Comparison of ENCODE assay signal across 8 cellular contexts in the genomic region with DNA sequence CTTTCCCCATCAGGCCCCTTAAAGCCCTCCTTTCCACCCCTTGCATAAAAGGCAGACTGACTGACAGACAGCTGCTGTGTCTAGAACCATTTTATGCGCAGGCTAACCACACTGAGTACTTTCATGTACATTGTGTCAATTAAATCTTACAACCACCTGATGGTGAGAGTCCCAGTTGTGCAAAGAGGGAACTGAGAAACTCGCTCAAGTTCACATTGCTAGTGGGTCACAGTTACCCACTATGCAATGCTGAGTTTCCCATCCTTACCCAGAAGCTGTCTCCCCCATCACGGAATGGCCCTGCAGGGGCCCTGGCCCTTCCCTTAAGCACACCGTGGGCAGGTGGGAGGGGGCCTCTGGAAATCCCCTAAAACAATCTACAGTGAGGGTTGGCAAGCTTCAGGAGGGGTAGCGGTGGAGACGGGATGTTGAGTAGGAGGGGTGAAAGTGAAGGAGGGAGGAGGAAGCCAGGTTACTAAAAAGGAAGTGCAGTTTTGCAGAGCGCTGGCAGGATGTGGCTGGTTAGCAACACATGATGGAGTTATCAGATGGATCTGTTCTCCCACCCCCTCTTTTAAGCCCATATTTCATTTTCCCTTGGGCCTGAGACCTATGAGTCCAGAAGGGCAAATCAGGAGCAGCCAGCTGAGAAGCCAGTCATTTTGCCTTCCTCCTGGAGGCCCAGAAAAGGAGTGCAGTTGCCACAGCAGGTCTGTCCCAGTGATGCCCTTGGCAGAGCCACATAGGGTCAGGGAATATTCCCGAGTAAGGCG. TPM values are rescaled to one million over a fixed set of nuclear protein-coding genes. Genes with fewer than 3 reads are reported as not detected.
DNase-seq lines count a peak whose midpoint lies in the region; ATAC-seq and TF ChIP-seq lines count a peak whose summit lies in the region.

No MANE protein-coding gene starts in this region.

- no peaks in the 10 kb centered on the region for H3K36me3 ChIP-seq in breast epithelium
- no peaks in the 10 kb centered on the region for H3K36me3 ChIP-seq in mammary epithelial cell (ENCODE audit: insufficient read depth, low read length)
- no peaks in the 10 kb centered on the region for H3K36me3 ChIP-seq in GM23248 (ENCODE audit: low read depth)

- H3K4me3 ChIP-seq in breast epithelium (no peak overlapping the region), mammary epithelial cell (replicated peaks in 1 of 3; ENCODE audit: insufficient read depth in 1 of 3, low read depth in 2 of 3, low read length in 3 of 3) (no peak overlapping the region), epithelial cell of esophagus (ENCODE audit: low read length) (no peak overlapping the region), GM23248 (no peak overlapping the region)

- dilution Hi-C loops in mammary epithelial cell (cut with HindIII; ENCODE audit: low sequenced_read_pairs), result no loop called here

- TF ChIP-seq POLR2A in breast epithelium (IDR thresholded peaks at IDR 0.05), result no peak

- no peak overlapping the region for H3K9ac ChIP-seq in mammary epithelial cell (ENCODE audit: insufficient read depth, low read length)
- H3K9ac ChIP-seq in GM23248, result no peak overlapping the region

- no TSS peak for BruUV-seq in mammary epithelial cell (replicated peaks; lab: Mats Ljungman, UMichigan)

- DNase-seq in breast epithelium (ENCODE audit: low spot score in 2 of 2) (no peak), mammary epithelial cell (no peak), epithelial cell of esophagus (ENCODE audit: low read depth) (no peak), hepatic stellate cell (ENCODE audit: low spot score) (no peak), GM23248 (no peak)
- peak; percentile 33 to 51 (median 48) for DNase-seq in activated CD4-positive, CD25-positive, alpha-beta regulatory T cell (lab: John Stamatoyannopoulos, UW)
- peak; percentile 59 to 68 for DNase-seq in stimulated activated CD8-positive, alpha-beta memory T cell treated with anti-CD3 and anti-CD28 coated beads, Interleukin-15, amount 100 ng/mL, for 4 hours (ENCODE audit: low read depth in 2 of 2)

- no peaks in the 10 kb centered on the region for H3K27me3 ChIP-seq in breast epithelium
- H3K27me3 ChIP-seq in mammary epithelial cell (ENCODE audit: insufficient read depth, low read length), result no peaks in the 10 kb centered on the region
- H3K27me3 ChIP-seq in GM23248 (replicated peaks; ENCODE audit: insufficient read depth), result no peaks in the 10 kb centered on the region

- no peaks in the 10 kb centered on the region for H3K4me1 ChIP-seq in breast epithelium
- H3K4me1 ChIP-seq in mammary epithelial cell (ENCODE audit: insufficient read depth, low read length), result peaks cover 22% of the 10 kb centered on the region
- H3K4me1 ChIP-seq in GM23248 (ENCODE audit: insufficient read depth), result peaks cover 13% of the 10 kb centered on the region

- H3K27ac ChIP-seq in breast epithelium (peak overlapping the region; percentile 25 to 35), mammary epithelial cell (ENCODE audit: insufficient read depth, low read depth, low read length) (no peak overlapping the region), GM23248 (no peak overlapping the region)

- H3K9me3 ChIP-seq in breast epithelium (no peaks in the 10 kb centered on the region), mammary epithelial cell (replicated peaks; ENCODE audit: insufficient read depth, low read length) (no peaks in the 10 kb centered on the region), GM23248 (ENCODE audit: low read depth) (no peaks in the 10 kb centered on the region)

- H2AFZ ChIP-seq in mammary epithelial cell (ENCODE audit: low read depth, low read length), result no peak overlapping the region
- no peak overlapping the region for H2AFZ ChIP-seq in GM23248

- ATAC-seq in HG03354 (IDR thresholded peaks at IDR 0.05; ENCODE audit: poor library complexity, severe bottlenecking, unreplicated experiment), result peak; percentile 73

- 0 out of 2 replicates have a peak, but pooled peaks cover 14% of the 10 kb centered on the region for H3F3A ChIP-seq in GM23248 (ENCODE audit: insufficient read depth)

- in situ Hi-C loops in mammary epithelial cell (cut with MboI; ENCODE audit: low sequenced_read_pairs in 2 of 2), result no loop called here
- in situ Hi-C loops in GM23248 (cut with MboI), result no loop called here

- 75% methylated on average over 8 of the region's 9 CpGs for WGBS in mammary epithelial cell (ENCODE audit: low coverage, missing lambda C conversion rate)
- 84 to 86% methylated on average over 9 of the region's 9 CpGs for WGBS in GM23248 (ENCODE audit: low coverage in 1 of 2, low lambda C conversion rate in 2 of 2, missing lambda C conversion rate in 2 of 2), 2 experiments

- H3K79me2 ChIP-seq in mammary epithelial cell (ENCODE audit: insufficient read depth, low read length) (no peaks in the 10 kb centered on the region), GM23248 (ENCODE audit: insufficient read depth) (no peaks in the 10 kb centered on the region)

- CTCF ChIA-PET in mammary epithelial cell (lab: Charles Lee; ENCODE audit: low non-redundant PET), result no interaction called here

- intact Hi-C loops in breast epithelium (cut with DNase I; ENCODE audit: low total_unique reads), result no loop called here
- intact Hi-C loops in mammary epithelial cell (cut with micrococcal nuclease), result no loop called here

- no peak for TF ChIP-seq CTCF in breast epithelium (IDR thresholded peaks at IDR 0.05)
- TF ChIP-seq CTCF in mammary epithelial cell (conservative IDR thresholded peaks at IDR 0.05 in 1 of 2, IDR thresholded peaks at IDR 0.05 in 1 of 2; ENCODE audit: extremely low read depth in 1 of 2, insufficient read depth in 1 of 2, low read depth in 1 of 2, low read length in 2 of 2), result no peak
- peak; percentile 4 for TF ChIP-seq CTCF in epithelial cell of esophagus (IDR thresholded peaks at IDR 0.05; ENCODE audit: insufficient read depth, low read depth, low read length, missing control alignments)

- H3K4me2 ChIP-seq in mammary epithelial cell (ENCODE audit: insufficient read depth, low read depth, low read length) (no peak overlapping the region), GM23248 (ENCODE audit: unreplicated experiment) (no peak overlapping the region)

- no peaks in the 10 kb centered on the region for H3K9me2 ChIP-seq in GM23248 (ENCODE audit: insufficient read depth)

- H4K20me1 ChIP-seq in mammary epithelial cell (ENCODE audit: insufficient read depth, low read length) (no peaks in the 10 kb centered on the region), GM23248 (ENCODE audit: insufficient read depth) (no peaks in the 10 kb centered on the region)

RNA-seq across cellular contexts. Expression of a gene that starts 30.0 kb away (rescaled TPM):
- 1 to 10 TPM; 3.2 to 9.5 (median 6.7) TPM for total RNA-seq in breast epithelium
- total RNA-seq in mammary epithelial cell, result 10 to 100 TPM; 10.2 to 19.1 TPM
- polyA plus RNA-seq in mammary epithelial cell, result 29.0 TPM
- 9.8 TPM for polyA minus RNA-seq in mammary epithelial cell
- total RNA-seq in GM23248 (2014; rRNA removed; shearing (Covaris generic)), result 7.2 and 9.6 TPM in 2 replicates
- 11.8 and 12.1 TPM in 2 replicates for polyA plus RNA-seq in GM23248 (2016; fragmentation: Nextera tagmentation; extraction: Ambion mirVana)

Comparison
In these comparisons a context has a peak if more than half of its experiments do, and no peak if none do; other contexts are left out.
1. H3K27ac ChIP-seq: peak in breast epithelium (2 of 2); none in mammary epithelial cell (single experiment) and GM23248 (single experiment).
2. DNase-seq: peak in activated CD4-positive, CD25-positive, alpha-beta regulatory T cell (4 of 4) and stimulated activated CD8-positive, alpha-beta memory T cell treated with anti-CD3 and anti-CD28 coated beads, Interleukin-15, amount 100 ng/mL, for 4 hours (2 of 2); none in breast epithelium (0 of 2), mammary epithelial cell (single experiment), epithelial cell of esophagus (single experiment), hepatic stellate cell (single experiment) and GM23248 (single experiment).